In the genomic region with DNA sequence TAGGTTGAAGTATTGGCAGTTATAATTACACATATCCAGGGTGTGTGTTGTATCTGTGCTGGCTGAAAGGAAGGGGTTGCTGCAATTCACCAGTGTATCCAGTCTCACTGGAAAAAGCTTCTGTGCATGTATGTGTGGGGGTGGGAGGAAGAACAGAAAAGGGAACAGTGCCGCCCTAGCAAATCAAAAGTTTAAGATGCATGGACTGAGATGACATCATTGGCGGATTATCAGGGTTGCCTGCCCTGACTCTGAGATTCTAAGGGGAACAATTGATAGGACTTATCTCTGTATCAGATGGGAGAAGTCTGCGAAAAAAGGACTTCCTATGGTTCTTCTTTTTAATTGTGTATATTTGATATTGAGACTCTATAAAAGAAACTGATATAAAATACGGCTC, we compare ENCODE assay signal across 17 cellular contexts.
"Had no signal": no experiment of that assay in that cellular context is flagged by ENCODE, and none has a peak within 500 bp of the region (broad histone marks: within the 10 kb centered on the region; RNA-seq: fewer than 3 reads in every experiment).

No MANE protein-coding gene starts in this region.

- ATAC-seq: activated T-cell treated with anti-CD3 and anti-CD28 coated beads, Interleukin-2, amount 50 U/mL, for 72 hours; left lobe of liver; stimulated activated naive B cell treated with anti-CD40 and anti-IgM and Interleukin-4, amounts not matched to agents 10 μg/mL and 1 μg/mL and 100 μg/mL, for 72 hours had no signal

- H3K36me3 ChIP-seq: ascending aorta, colonic mucosa had no signal

- H3K9me3 ChIP-seq: ascending aorta, colonic mucosa had no signal

- H3K27me3 ChIP-seq: ascending aorta, colonic mucosa had no signal

- H3K4me1 ChIP-seq: ascending aorta, colonic mucosa had no signal

- DNase-seq: activated CD4-positive, alpha-beta T cell treated with anti-CD3 and anti-CD28 coated beads, Interleukin-2, amount 50 U/mL, for 4 hours; activated effector memory CD4-positive, alpha-beta T cell treated with anti-CD3 and anti-CD28 coated beads, Interleukin-2, amount 50 U/mL, for 16 hours; activated T-cell treated with anti-CD3 and anti-CD28 coated beads, Interleukin-2, amount 50 U/mL, for 72 hours; colonic mucosa; endodermal cell; foreskin melanocyte; glutamatergic neuron; hypothalamus; nephron progenitor cell; nucleus accumbens; posterior cingulate gyrus; stimulated activated naive B cell treated with anti-CD40 and anti-IgM and Interleukin-4, amounts not matched to agents 10 μg/mL and 1 μg/mL and 100 μg/mL, for 72 hours had no signal

- H3K27me3 Mint-ChIP-seq: activated naive CD4-positive, alpha-beta T cell treated with anti-CD3 and anti-CD28 coated beads, Interleukin-2, amount 50 U/mL, for 24 hours; central memory CD8-positive, alpha-beta T cell had no signal

- H3K27ac ChIP-seq: ascending aorta, colonic mucosa had no signal

- H3K4me1 Mint-ChIP-seq: nephron progenitor cell had no signal

- H3K27ac Mint-ChIP-seq: activated naive CD4-positive, alpha-beta T cell treated with anti-CD3 and anti-CD28 coated beads, Interleukin-2, amount 50 U/mL, for 24 hours; activated T-cell treated with anti-CD3 and anti-CD28 coated beads, Interleukin-2, amount 50 U/mL, for 72 hours; endodermal cell; mesothelial cell of epicardium; nephron progenitor cell; stimulated activated naive B cell treated with anti-CD40 and anti-IgM and Interleukin-4, amounts not matched to agents 10 μg/mL and 1 μg/mL and 100 μg/mL, for 72 hours had no signal

- H3K36me3 Mint-ChIP-seq: activated naive CD4-positive, alpha-beta T cell treated with anti-CD3 and anti-CD28 coated beads, Interleukin-2, amount 50 U/mL, for 24 hours had no signal

- H3K9me3 Mint-ChIP-seq: activated naive CD4-positive, alpha-beta T cell treated with anti-CD3 and anti-CD28 coated beads, Interleukin-2, amount 50 U/mL, for 24 hours; activated T-cell treated with anti-CD3 and anti-CD28 coated beads, Interleukin-2, amount 50 U/mL, for 72 hours; central memory CD8-positive, alpha-beta T cell; stimulated activated naive B cell treated with anti-CD40 and anti-IgM and Interleukin-4, amounts not matched to agents 10 μg/mL and 1 μg/mL and 100 μg/mL, for 72 hours had no signal

- H3K4me3 Mint-ChIP-seq: activated naive CD4-positive, alpha-beta T cell treated with anti-CD3 and anti-CD28 coated beads, Interleukin-2, amount 50 U/mL, for 24 hours; activated T-cell treated with anti-CD3 and anti-CD28 coated beads, Interleukin-2, amount 50 U/mL, for 72 hours; central memory CD8-positive, alpha-beta T cell; endodermal cell; mesothelial cell of epicardium; nephron progenitor cell; stimulated activated naive B cell treated with anti-CD40 and anti-IgM and Interleukin-4, amounts not matched to agents 10 μg/mL and 1 μg/mL and 100 μg/mL, for 72 hours had no signal

- H3K4me3 ChIP-seq: ascending aorta, colonic mucosa had no signal
